Comparison of ENCODE assay signal across 11 cellular contexts in genomic region chr2:122748552-122749011, GRCh38.
A peak's percentile ranks its signal among the peaks of the same experiment; 100 is the strongest.
DNase-seq lines count a peak whose midpoint lies in the region; ATAC-seq and TF ChIP-seq lines count a peak whose summit lies in the region.
"Had no signal": no experiment of that assay in that cellular context is flagged by ENCODE, and none has a peak within 500 bp of the region (broad histone marks: within the 10 kb centered on the region; RNA-seq: fewer than 3 reads in every experiment).

No MANE protein-coding gene starts in this region.

- in situ Hi-C loops in SK-MEL-5 (cut with HindIII; ENCODE audit: low pct_unique_long_range_greater_than_20kb, low sequenced_read_pairs), result no loop called here

- H3K36me3 ChIP-seq in heart left ventricle, result no peaks in the 10 kb centered on the region
- H3K36me3 ChIP-seq in prostate gland, result no peaks in the 10 kb centered on the region

- H3K4me1 ChIP-seq in heart left ventricle, result no peaks in the 10 kb centered on the region
- H3K4me1 ChIP-seq in prostate gland (replicated peaks), result no peaks in the 10 kb centered on the region

- WGBS in heart left ventricle, 4 donors, result 54 to 64% (median 62%) methylated on average over 4 of the region's 4 CpGs
- WGBS in prostate gland, result 56% methylated on average over 4 of the region's 4 CpGs

- DNase-seq in heart left ventricle (peak in 1 of 5 donors; percentile 35), cardiac septum (ENCODE audit: low spot score) (no peak), SK-MEL-5 (ENCODE audit: low read depth, low spot score) (peak; percentile 97), glomerular endothelial cell (ENCODE audit: extremely low read depth, low read depth, low spot score) (peak; percentile 23), CD14-positive monocyte (ENCODE audit: low spot score) (no peak), prostate gland (ENCODE audit: low spot score) (no peak), hypothalamus (lab: John Stamatoyannopoulos, UW) (no peak)
- DNase-seq in activated T-helper 2 cell treated with anti-CD3 and anti-CD28 coated beads, Interferon-gamma antibody, Interleukin-2, Interleukin-4, amounts not matched to agents 10 μg/mL and 5 μg/mL and 100 μg/mL, durations not matched to agents 14 hours and 24 hours and 36 hours (ENCODE audit: low spot score), result no peak
- DNase-seq: hippocampal formation, IMR-90, nucleus accumbens had no signal

- no peaks in the 10 kb centered on the region for H3K27me3 Mint-ChIP-seq in CD14-positive monocyte (ENCODE audit: low read depth in 3 of 3)
- H3K27me3 Mint-ChIP-seq in activated T-helper 2 cell treated with anti-CD3 and anti-CD28 coated beads, Interferon-gamma antibody, Interleukin-2, Interleukin-4, amounts not matched to agents 10 μg/mL and 5 μg/mL and 100 μg/mL, durations not matched to agents 14 hours and 24 hours and 36 hours (ENCODE audit: low read depth), result no peaks in the 10 kb centered on the region

- ATAC-seq in heart left ventricle, result peak in 3 of 4 donors; percentile 75 to 88 (median 84)

- no peak for TF ChIP-seq CTCF in heart left ventricle (IDR thresholded peaks at IDR 0.05)
- no peak for TF ChIP-seq CTCF in CD14-positive monocyte (IDR thresholded peaks at IDR 0.05)
- no peak for TF ChIP-seq CTCF in prostate gland (IDR thresholded peaks at IDR 0.05)

- no peaks in the 10 kb centered on the region for H3K36me3 Mint-ChIP-seq in CD14-positive monocyte
- H3K36me3 Mint-ChIP-seq in activated T-helper 2 cell treated with anti-CD3 and anti-CD28 coated beads, Interferon-gamma antibody, Interleukin-2, Interleukin-4, amounts not matched to agents 10 μg/mL and 5 μg/mL and 100 μg/mL, durations not matched to agents 14 hours and 24 hours and 36 hours (ENCODE audit: low read depth), result no peaks in the 10 kb centered on the region

- no peak overlapping the region for H3K27ac ChIP-seq in heart left ventricle
- no peak overlapping the region for H3K27ac ChIP-seq in prostate gland

- intact Hi-C loops in heart left ventricle (cut with DNase I), result no loop called here
- intact Hi-C loops in cardiac septum (cut with DNase I), result loop anchor here (10.0 kb wide), 1 partner anchor 774 kb away; no protein-coding TSS in a partner anchor
- intact Hi-C loops in CD14-positive monocyte (cut with micrococcal nuclease), result no loop called here
- intact Hi-C loops in activated T-helper 2 cell treated with anti-CD3 and anti-CD28 coated beads, Interferon-gamma antibody, Interleukin-2, Interleukin-4, amounts not matched to agents 10 μg/mL and 5 μg/mL and 100 μg/mL, durations not matched to agents 14 hours and 24 hours and 36 hours (cut with micrococcal nuclease), result no loop called here
- intact Hi-C loops in prostate gland (cut with DNase I), result no loop called here

- H3K4me3 Mint-ChIP-seq in CD14-positive monocyte, result no peak overlapping the region
- H3K4me3 Mint-ChIP-seq in activated T-helper 2 cell treated with anti-CD3 and anti-CD28 coated beads, Interferon-gamma antibody, Interleukin-2, Interleukin-4, amounts not matched to agents 10 μg/mL and 5 μg/mL and 100 μg/mL, durations not matched to agents 14 hours and 24 hours and 36 hours (ENCODE audit: low read depth), result no peak overlapping the region

- no peak overlapping the region for H3K27ac Mint-ChIP-seq in CD14-positive monocyte
- no peak overlapping the region for H3K27ac Mint-ChIP-seq in activated T-helper 2 cell treated with anti-CD3 and anti-CD28 coated beads, Interferon-gamma antibody, Interleukin-2, Interleukin-4, amounts not matched to agents 10 μg/mL and 5 μg/mL and 100 μg/mL, durations not matched to agents 14 hours and 24 hours and 36 hours

- H3K9me3 Mint-ChIP-seq in CD14-positive monocyte, result peaks cover 0 to 4% (median 2%) of the 10 kb centered on the region in 7 donors
- peaks cover 7% of the 10 kb centered on the region for H3K9me3 Mint-ChIP-seq in activated T-helper 2 cell treated with anti-CD3 and anti-CD28 coated beads, Interferon-gamma antibody, Interleukin-2, Interleukin-4, amounts not matched to agents 10 μg/mL and 5 μg/mL and 100 μg/mL, durations not matched to agents 14 hours and 24 hours and 36 hours

- H3K4me3 ChIP-seq in heart left ventricle (no peak overlapping the region), prostate gland (no peak overlapping the region)

- H3K4me1 Mint-ChIP-seq in CD14-positive monocyte, result peaks cover 11% of the 10 kb centered on the region
- no peaks in the 10 kb centered on the region for H3K4me1 Mint-ChIP-seq in activated T-helper 2 cell treated with anti-CD3 and anti-CD28 coated beads, Interferon-gamma antibody, Interleukin-2, Interleukin-4, amounts not matched to agents 10 μg/mL and 5 μg/mL and 100 μg/mL, durations not matched to agents 14 hours and 24 hours and 36 hours (ENCODE audit: low read depth)

- H3K9me3 ChIP-seq in heart left ventricle, result no peaks in the 10 kb centered on the region
- no peaks in the 10 kb centered on the region for H3K9me3 ChIP-seq in prostate gland

- no peaks in the 10 kb centered on the region for H3K27me3 ChIP-seq in heart left ventricle
- H3K27me3 ChIP-seq in prostate gland (replicated peaks; ENCODE audit: insufficient read depth), result no peaks in the 10 kb centered on the region

- TF ChIP-seq POLR2A in heart left ventricle (IDR thresholded peaks at IDR 0.05) (no peak), prostate gland (IDR thresholded peaks at IDR 0.05) (no peak)

Comparison
In these comparisons a context has a peak if more than half of its experiments do, and no peak if none do; other contexts are left out.
1. DNase-seq: peak in SK-MEL-5 (single experiment) and glomerular endothelial cell (single experiment); none in cardiac septum (single experiment), CD14-positive monocyte (single experiment), activated T-helper 2 cell treated with anti-CD3 and anti-CD28 coated beads, Interferon-gamma antibody, Interleukin-2, Interleukin-4, amounts not matched to agents 10 μg/mL and 5 μg/mL and 100 μg/mL, durations not matched to agents 14 hours and 24 hours and 36 hours (single experiment), prostate gland (single experiment) and hypothalamus (0 of 51).